In the genomic region with DNA sequence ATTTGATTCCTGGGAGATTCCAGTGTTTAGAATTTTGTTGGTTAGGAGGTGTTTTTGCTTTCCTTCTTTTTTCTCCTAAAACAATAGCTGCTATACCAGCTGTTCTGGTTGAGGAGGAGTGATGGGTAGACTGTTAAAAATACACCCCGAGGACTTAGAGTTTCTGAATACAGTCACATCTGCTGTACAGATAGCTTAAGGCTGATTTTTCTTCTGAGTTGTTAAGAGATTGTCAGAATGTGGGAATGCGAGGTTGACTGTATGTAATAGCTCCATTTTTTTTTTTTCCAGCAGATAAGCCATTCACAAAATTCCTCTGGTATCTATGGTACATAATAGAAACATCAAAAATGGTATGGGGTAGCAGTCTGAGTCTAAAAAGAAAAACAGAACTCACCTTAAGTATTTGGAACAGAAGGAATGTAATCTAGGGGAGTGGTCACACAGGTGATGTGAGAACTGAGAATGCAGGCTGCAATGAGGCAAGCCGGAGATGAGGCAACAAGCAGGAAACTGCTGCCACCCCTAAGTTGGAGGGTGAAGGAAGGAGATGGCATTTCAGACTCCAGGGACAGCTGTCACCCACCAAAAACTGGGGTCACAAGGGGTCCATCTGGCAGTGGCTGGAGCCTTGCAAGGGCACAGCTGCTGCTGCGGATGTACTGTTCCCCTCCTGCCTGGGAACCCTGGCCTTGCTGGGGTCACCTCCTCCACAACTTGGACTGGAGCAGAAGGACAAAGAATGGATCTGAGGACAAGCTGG, we compare ENCODE assay signal across 1 cellular context.
A peak's percentile ranks its signal among the peaks of the same experiment; 100 is the strongest.
TF ChIP-seq lines count a peak whose summit lies in the region.

No MANE protein-coding gene starts in this region.

TF ChIP-seq in HepG2, 621 proteins besides CTCF, POLR2A, EP300 and RAD21:
- TF ChIP-seq, protein P1, sequence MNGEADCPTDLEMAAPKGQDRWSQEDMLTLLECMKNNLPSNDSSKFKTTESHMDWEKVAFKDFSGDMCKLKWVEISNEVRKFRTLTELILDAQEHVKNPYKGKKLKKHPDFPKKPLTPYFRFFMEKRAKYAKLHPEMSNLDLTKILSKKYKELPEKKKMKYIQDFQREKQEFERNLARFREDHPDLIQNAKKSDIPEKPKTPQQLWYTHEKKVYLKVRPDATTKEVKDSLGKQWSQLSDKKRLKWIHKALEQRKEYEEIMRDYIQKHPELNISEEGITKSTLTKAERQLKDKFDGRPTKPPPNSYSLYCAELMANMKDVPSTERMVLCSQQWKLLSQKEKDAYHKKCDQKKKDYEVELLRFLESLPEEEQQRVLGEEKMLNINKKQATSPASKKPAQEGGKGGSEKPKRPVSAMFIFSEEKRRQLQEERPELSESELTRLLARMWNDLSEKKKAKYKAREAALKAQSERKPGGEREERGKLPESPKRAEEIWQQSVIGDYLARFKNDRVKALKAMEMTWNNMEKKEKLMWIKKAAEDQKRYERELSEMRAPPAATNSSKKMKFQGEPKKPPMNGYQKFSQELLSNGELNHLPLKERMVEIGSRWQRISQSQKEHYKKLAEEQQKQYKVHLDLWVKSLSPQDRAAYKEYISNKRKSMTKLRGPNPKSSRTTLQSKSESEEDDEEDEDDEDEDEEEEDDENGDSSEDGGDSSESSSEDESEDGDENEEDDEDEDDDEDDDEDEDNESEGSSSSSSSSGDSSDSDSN (CRISPR knock-in tag; IDR thresholded peaks at IDR 0.05): no peak
- TF ChIP-seq, protein P2, sequence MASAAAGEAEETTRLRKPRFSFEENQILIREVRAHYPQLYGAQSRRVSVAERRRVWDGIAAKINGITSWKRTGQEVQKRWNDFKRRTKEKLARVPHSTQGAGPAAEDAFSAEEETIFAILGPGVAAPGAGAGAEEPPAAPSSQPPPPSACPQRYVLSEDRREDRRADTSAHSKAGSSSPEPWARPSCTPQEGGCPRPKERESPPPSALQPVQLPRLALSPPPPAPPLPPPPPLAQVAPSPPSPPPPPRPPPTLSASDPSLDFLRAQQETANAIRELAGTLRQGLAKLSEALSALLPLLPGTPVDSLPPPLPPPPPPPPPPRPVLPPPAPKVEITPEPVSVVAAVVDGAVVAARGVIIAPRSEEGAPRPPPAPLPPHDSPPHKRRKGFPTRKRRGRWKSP (CRISPR knock-in tag; IDR thresholded peaks at IDR 0.05): no peak
- TF ChIP-seq NFRKB (IDR thresholded peaks at IDR 0.05) (no peak), ZNF891 (CRISPR knock-in tag; IDR thresholded peaks at IDR 0.05) (no peak), ZC3H13 (CRISPR knock-in tag; IDR thresholded peaks at IDR 0.05) (no peak), CEBPB (IDR thresholded peaks at IDR 0.05; ENCODE audit: borderline replicate concordance, low read depth, low read length) (peak; percentile 26; the same call in 1 of the 2 replicates)
TF ChIP-seq in HepG2: peak in this region for 1.
